ENCODE assay signal across 1 cellular context in genomic region chr7:83101540-83101939, GRCh38.
TF ChIP-seq lines count a peak whose summit lies in the region.

No MANE protein-coding gene starts in this region.

TF ChIP-seq in SK-N-SH, 30 proteins besides CTCF, POLR2A, EP300 and RAD21 (continued from another document):
- TF ChIP-seq REST (IDR thresholded peaks at IDR 0.05; ENCODE audit: low read depth, low read length) = no peak
- no peak for TF ChIP-seq GATA2 (CRISPR knock-in tag; IDR thresholded peaks at IDR 0.05)
- no peak for TF ChIP-seq USF2 (IDR thresholded peaks at IDR 0.05; ENCODE audit: borderline replicate concordance, low read depth, low read length)
- TF ChIP-seq GABPA (IDR thresholded peaks at IDR 0.05; ENCODE audit: low read depth) = no peak
- TF ChIP-seq RFX5 (IDR thresholded peaks at IDR 0.05; ENCODE audit: low read length) = no peak
